In genomic region chr2:158923641-158924040, GRCh38 we compare ENCODE assay signal across 21 cellular contexts.
"Had no signal": no experiment of that assay in that cellular context is flagged by ENCODE, and none has a peak within 500 bp of the region (broad histone marks: within the 10 kb centered on the region; RNA-seq: fewer than 3 reads in every experiment).

No MANE protein-coding gene starts in this region.

- H3K36me3 ChIP-seq: cardiac muscle cell, gastroesophageal sphincter, heart right ventricle, neutrophil, tibial artery, vagina had no signal

- H3K4me3 Mint-ChIP-seq: activated CD8-positive, alpha-beta T cell treated with anti-CD3 and anti-CD28 coated beads for 36 hours; stimulated activated naive B cell treated with anti-CD40 and anti-IgM and Interleukin-4, amounts not matched to agents 10 μg/mL and 1 μg/mL and 100 μg/mL, for 72 hours; WTC11 had no signal

- H3K27me3 Mint-ChIP-seq: activated CD8-positive, alpha-beta T cell treated with anti-CD3 and anti-CD28 coated beads for 36 hours had no signal

- ATAC-seq: activated CD8-positive, alpha-beta T cell treated with anti-CD3 and anti-CD28 coated beads for 36 hours; activated naive CD4-positive, alpha-beta T cell treated with anti-CD3 and anti-CD28 coated beads, Interleukin-2, amount 50 U/mL, for 72 hours; gastroesophageal sphincter; heart right ventricle; stimulated activated naive B cell treated with anti-CD40 and anti-IgM and Interleukin-4, amounts not matched to agents 10 μg/mL and 1 μg/mL and 100 μg/mL, for 72 hours had no signal

- H3K9me3 ChIP-seq: gastroesophageal sphincter, neutrophil, tibial artery, vagina had no signal

- H3K27ac Mint-ChIP-seq: activated CD8-positive, alpha-beta T cell treated with anti-CD3 and anti-CD28 coated beads for 36 hours; activated naive CD4-positive, alpha-beta T cell treated with anti-CD3 and anti-CD28 coated beads, Interleukin-2, amount 50 U/mL, for 72 hours; stimulated activated naive B cell treated with anti-CD40 and anti-IgM and Interleukin-4, amounts not matched to agents 10 μg/mL and 1 μg/mL and 100 μg/mL, for 72 hours had no signal

- H3K4me3 ChIP-seq: cardiac muscle cell, gastroesophageal sphincter, heart right ventricle, lung, skin epidermis, tibial artery, vagina had no signal

- H3K4me1 ChIP-seq: gastroesophageal sphincter, heart right ventricle had no signal

- H3K27ac ChIP-seq: cardiac muscle cell, gastroesophageal sphincter, heart right ventricle, neutrophil, skin epidermis, tibial artery, vagina had no signal

- H3K27me3 ChIP-seq: cardiac muscle cell, gastroesophageal sphincter, heart right ventricle, neutrophil, tibial artery, vagina had no signal

- H3K36me3 Mint-ChIP-seq: stimulated activated naive B cell treated with anti-CD40 and anti-IgM and Interleukin-4, amounts not matched to agents 10 μg/mL and 1 μg/mL and 100 μg/mL, for 72 hours; WTC11 had no signal

- DNase-seq: activated CD4-positive, alpha-beta T cell treated with anti-CD3 and anti-CD28 coated beads for 48 hours; activated CD8-positive, alpha-beta memory T cell treated with anti-CD3 and anti-CD28 coated beads, Interleukin-2, amount 50 U/mL, for 4 hours; activated CD8-positive, alpha-beta T cell treated with anti-CD3 and anti-CD28 coated beads for 36 hours; activated gamma-delta T cell; activated T-cell treated with anti-CD3 and anti-CD28 coated beads, Interleukin-2, amount 50 U/mL, for 48 hours; heart right ventricle; midbrain; posterior cingulate gyrus; retina; stimulated activated CD4-positive, alpha-beta T cell treated with anti-CD3 and anti-CD28 coated beads, Interleukin-15, amount 100 ng/mL, for 24 hours; stimulated activated CD4-positive, alpha-beta T cell treated with anti-CD3 and anti-CD28 coated beads, Interleukin-4, amount 100 ng/mL, for 1 hour; stimulated activated naive B cell treated with anti-CD40 and anti-IgM and Interleukin-4, amounts not matched to agents 10 μg/mL and 1 μg/mL and 100 μg/mL, for 72 hours; tibial artery had no signal

- H3K9me3 Mint-ChIP-seq: activated CD8-positive, alpha-beta T cell treated with anti-CD3 and anti-CD28 coated beads for 36 hours; activated naive CD4-positive, alpha-beta T cell treated with anti-CD3 and anti-CD28 coated beads, Interleukin-2, amount 50 U/mL, for 72 hours had no signal
